ENCODE assay signal across 14 cellular contexts in genomic region chr10:6927001-6927400, GRCh38.
DNase-seq lines count a peak whose midpoint lies in the region; ATAC-seq, FAIRE-seq and TF ChIP-seq lines count a peak whose summit lies in the region.
"Had no signal": no experiment of that assay in that cellular context is flagged by ENCODE, and none has a peak within 500 bp of the region (broad histone marks: within the 10 kb centered on the region; RNA-seq: fewer than 3 reads in every experiment).

No MANE protein-coding gene starts in this region.

- H3K4me3 ChIP-seq in CD4-positive, CD25-positive, alpha-beta regulatory T cell (ENCODE audit: low read depth, low read length), result peak overlapping the region; percentile 76
- no peak overlapping the region for H3K4me3 ChIP-seq in Caco-2 (ENCODE audit: low read depth, low read length)
- H3K4me3 ChIP-seq: GM23248, skin epidermis had no signal

- H3K27me3 ChIP-seq in CD4-positive, CD25-positive, alpha-beta regulatory T cell (ENCODE audit: control insufficient read depth, insufficient read depth, low read length), result no peaks in the 10 kb centered on the region
- no peaks in the 10 kb centered on the region for H3K27me3 ChIP-seq in Caco-2 (replicated peaks; ENCODE audit: control insufficient read depth, insufficient read depth, low read length)

- intact Hi-C loops in Caco-2 (cut with micrococcal nuclease; ENCODE audit: unreplicated experiment), result no loop called here

- peaks cover 28 to 41% (median 37%) of the 10 kb centered on the region in 4 donors for H3K4me1 Mint-ChIP-seq in CD4-positive, CD25-positive, alpha-beta regulatory T cell
- H3K4me1 Mint-ChIP-seq in activated CD4-positive, alpha-beta memory T cell treated with anti-CD3 and anti-CD28 coated beads, Interleukin-2, amount 10 ng/mL, durations not matched to agents 7 days and 5 days, result peaks cover 58% of the 10 kb centered on the region
- peaks cover 25 to 45% (median 37%) of the 10 kb centered on the region in 3 donors for H3K4me1 Mint-ChIP-seq in naive B cell
- no peaks in the 10 kb centered on the region for H3K4me1 Mint-ChIP-seq in Caco-2 (ENCODE audit: low read depth, unreplicated experiment)

- H3K9me3 ChIP-seq in CD4-positive, CD25-positive, alpha-beta regulatory T cell (ENCODE audit: control insufficient read depth in 2 of 2, low read length in 2 of 2), result no peaks in the 10 kb centered on the region
- H3K9me3 ChIP-seq in Caco-2, result no peaks in the 10 kb centered on the region

- no peaks in the 10 kb centered on the region for H3K36me3 Mint-ChIP-seq in CD4-positive, CD25-positive, alpha-beta regulatory T cell
- peaks cover 18% of the 10 kb centered on the region for H3K36me3 Mint-ChIP-seq in activated CD4-positive, alpha-beta memory T cell treated with anti-CD3 and anti-CD28 coated beads, Interleukin-2, amount 10 ng/mL, durations not matched to agents 7 days and 5 days (ENCODE audit: low read depth)
- no peaks in the 10 kb centered on the region for H3K36me3 Mint-ChIP-seq in naive B cell
- no peaks in the 10 kb centered on the region for H3K36me3 Mint-ChIP-seq in Caco-2 (ENCODE audit: insufficient read depth, unreplicated experiment)

- no peaks in the 10 kb centered on the region for H3K27me3 Mint-ChIP-seq in CD4-positive, CD25-positive, alpha-beta regulatory T cell
- peaks cover 4% of the 10 kb centered on the region for H3K27me3 Mint-ChIP-seq in activated CD4-positive, alpha-beta memory T cell treated with anti-CD3 and anti-CD28 coated beads, Interleukin-2, amount 10 ng/mL, durations not matched to agents 7 days and 5 days
- no peaks in the 10 kb centered on the region for H3K27me3 Mint-ChIP-seq in naive B cell
- peaks cover 19% of the 10 kb centered on the region for H3K27me3 Mint-ChIP-seq in Caco-2 (ENCODE audit: insufficient read depth, unreplicated experiment)
- H3K27me3 Mint-ChIP-seq: dendritic cell treated with granulocyte-macrophage colony-stimulating factor and Interleukin-4, amounts not matched to agents 40 ng/mL and 50 ng/mL, for 4 days had no signal

- CTCF ChIA-PET in activated CD4-positive, alpha-beta memory T cell treated with anti-CD3 and anti-CD28 coated beads, Interleukin-2, amount 10 ng/mL, durations not matched to agents 7 days and 5 days (lab: Charles Lee), result interaction anchor here (0.6 to 1.8 kb wide), 4 partner anchors 8 to 484 kb away, joined by 3 to 5 read pairs (median 3); partner anchors contain the start of gene SFMBT2
- CTCF ChIA-PET in Caco-2 (lab: Charles Lee), result no interaction called here

- no peak for FAIRE-seq in GM12892 (lab: Jason Lieb, UNC)
- FAIRE-seq: keratinocyte had no signal

- DNase-seq in CD4-positive, CD25-positive, alpha-beta regulatory T cell, result no peak
- peak; percentile 78 for DNase-seq in KG1 (lab: John Stamatoyannopoulos, UW)
- DNase-seq in activated CD4-positive, alpha-beta memory T cell treated with anti-CD3 and anti-CD28 coated beads, Interleukin-2, amount 10 ng/mL, durations not matched to agents 7 days and 5 days, result no peak
- DNase-seq in naive B cell, result no peak
- no peak for DNase-seq in Caco-2
- no peak for DNase-seq in GM12892 (ENCODE audit: insufficient read length)
- DNase-seq: COR-L47 had no signal

- peak overlapping the region in 2 of 3 donors; percentile 33 to 47 for H3K27ac Mint-ChIP-seq in CD4-positive, CD25-positive, alpha-beta regulatory T cell
- H3K27ac Mint-ChIP-seq in activated CD4-positive, alpha-beta memory T cell treated with anti-CD3 and anti-CD28 coated beads, Interleukin-2, amount 10 ng/mL, durations not matched to agents 7 days and 5 days, result peak overlapping the region; percentile 98
- peak overlapping the region in 3 of 6 donors; percentile 2 to 92 (median 79) for H3K27ac Mint-ChIP-seq in naive B cell
- no peak overlapping the region for H3K27ac Mint-ChIP-seq in Caco-2 (ENCODE audit: unreplicated experiment)

- H3K9me3 Mint-ChIP-seq in CD4-positive, CD25-positive, alpha-beta regulatory T cell, result no peaks in the 10 kb centered on the region
- H3K9me3 Mint-ChIP-seq in activated CD4-positive, alpha-beta memory T cell treated with anti-CD3 and anti-CD28 coated beads, Interleukin-2, amount 10 ng/mL, durations not matched to agents 7 days and 5 days, result peaks cover 7% of the 10 kb centered on the region
- H3K9me3 Mint-ChIP-seq in naive B cell (no peaks in the 10 kb centered on the region), Caco-2 (ENCODE audit: unreplicated experiment) (no peaks in the 10 kb centered on the region)
- H3K9me3 Mint-ChIP-seq: dendritic cell treated with granulocyte-macrophage colony-stimulating factor and Interleukin-4, amounts not matched to agents 40 ng/mL and 50 ng/mL, for 4 days had no signal

- H3K36me3 ChIP-seq in CD4-positive, CD25-positive, alpha-beta regulatory T cell (ENCODE audit: control insufficient read depth, insufficient read depth, low read length), result no peaks in the 10 kb centered on the region
- H3K36me3 ChIP-seq in Caco-2 (ENCODE audit: control insufficient read depth, insufficient read depth, low read length), result no peaks in the 10 kb centered on the region

- H3K4me3 Mint-ChIP-seq in CD4-positive, CD25-positive, alpha-beta regulatory T cell, result peak overlapping the region; percentile 47 to 73 (median 58)
- H3K4me3 Mint-ChIP-seq in activated CD4-positive, alpha-beta memory T cell treated with anti-CD3 and anti-CD28 coated beads, Interleukin-2, amount 10 ng/mL, durations not matched to agents 7 days and 5 days, result peak overlapping the region; percentile 54
- H3K4me3 Mint-ChIP-seq in naive B cell (peak overlapping the region in 6 of 8 donors; percentile 0 to 88 (median 56)), Caco-2 (ENCODE audit: unreplicated experiment) (no peak overlapping the region)

- no peak for ATAC-seq in CD4-positive, CD25-positive, alpha-beta regulatory T cell (ENCODE audit: low read depth in 2 of 2)
- no peak for ATAC-seq in naive B cell (ENCODE audit: low read depth in 2 of 2)
- ATAC-seq in HG03571 (IDR thresholded peaks at IDR 0.05; ENCODE audit: unreplicated experiment), result no peak
- no peak for ATAC-seq in HG03095 (IDR thresholded peaks at IDR 0.05; ENCODE audit: unreplicated experiment)

- TF ChIP-seq CTCF in Caco-2 (IDR thresholded peaks at IDR 0.05; ENCODE audit: insufficient read depth in 1 of 2, low read depth in 1 of 2, low read length in 1 of 2, severe bottlenecking in 1 of 2, unreplicated experiment in 1 of 2), result no peak

- no peak for TF ChIP-seq POLR2A in GM12892 (IDR thresholded peaks at IDR 0.05; ENCODE audit: low read depth, low read length)

- peaks cover 29% of the 10 kb centered on the region for H3K4me1 ChIP-seq in CD4-positive, CD25-positive, alpha-beta regulatory T cell (ENCODE audit: control insufficient read depth, insufficient read depth, low read length, poor library complexity, severe bottlenecking)
- no peaks in the 10 kb centered on the region for H3K4me1 ChIP-seq in Caco-2

- no peak overlapping the region for H3K27ac ChIP-seq in CD4-positive, CD25-positive, alpha-beta regulatory T cell (ENCODE audit: insufficient read depth, low read length, poor library complexity, severe bottlenecking)
- H3K27ac ChIP-seq: GM23248, VCaP had no signal

- BruUV-seq in Caco-2 (replicated peaks; lab: Mats Ljungman, UMichigan), result no TSS peak

- POLR2A ChIA-PET in activated CD4-positive, alpha-beta memory T cell treated with anti-CD3 and anti-CD28 coated beads, Interleukin-2, amount 10 ng/mL, durations not matched to agents 7 days and 5 days (lab: Charles Lee), result interaction anchor here (0.6 to 2.9 kb wide), 9 partner anchors 10 to 557 kb away, joined by 3 to 25 read pairs (median 5); partner anchors contain the start of gene SFMBT2
- POLR2A ChIA-PET in Caco-2 (lab: Charles Lee), result no interaction called here
